ENCODE assay signal across 1 cellular context in genomic region chr17:71986886-71987285, GRCh38.
TF ChIP-seq lines count a peak whose summit lies in the region.

No MANE protein-coding gene starts in this region.

TF ChIP-seq in HCT116, 20 proteins besides CTCF, POLR2A, EP300 and RAD21 (continued from another document):
- TF ChIP-seq ZFX (IDR thresholded peaks at IDR 0.05): no peak
TF ChIP-seq in HCT116: peak in this region for 0.
